Comparison of ENCODE assay signal across 2 cellular contexts in genomic region chrX:49102221-49102620, GRCh38.
TF ChIP-seq lines count a peak whose summit lies in the region.

No MANE protein-coding gene starts in this region.

TF ChIP-seq in A549, 52 proteins besides CTCF, POLR2A, EP300 and RAD21:
- no peak for TF ChIP-seq CHD4 (IDR thresholded peaks at IDR 0.05; ENCODE audit: borderline replicate concordance)
- TF ChIP-seq RARB (CRISPR knock-in tag; IDR thresholded peaks at IDR 0.05), result no peak
- TF ChIP-seq NPAS2 (CRISPR knock-in tag; IDR thresholded peaks at IDR 0.05; ENCODE audit: borderline replicate concordance), result no peak

TF ChIP-seq in HepG2, 621 proteins besides CTCF, POLR2A, EP300 and RAD21 (continues in another document):
- no peak for TF ChIP-seq HNF1A (IDR thresholded peaks at IDR 0.05; ENCODE audit: low read depth)
- TF ChIP-seq HNF1A (CRISPR knock-in tag; IDR thresholded peaks at IDR 0.05; ENCODE audit: borderline replicate concordance), result no peak
- TF ChIP-seq ZNF782 (CRISPR knock-in tag; IDR thresholded peaks at IDR 0.05; ENCODE audit: borderline replicate concordance), result no peak
- no peak for TF ChIP-seq ZNF260 (CRISPR knock-in tag; IDR thresholded peaks at IDR 0.05; ENCODE audit: borderline replicate concordance, low read depth)
- no peak for TF ChIP-seq ARNTL (CRISPR knock-in tag; IDR thresholded peaks at IDR 0.05)
- TF ChIP-seq AKNA (CRISPR knock-in tag; IDR thresholded peaks at IDR 0.05; ENCODE audit: borderline replicate concordance), result no peak
- TF ChIP-seq NR2F1 (CRISPR knock-in tag; IDR thresholded peaks at IDR 0.05), result peak; percentile 16 to 69; a peak in 2 of 4 replicates
- peak; percentile 41; the same call in 1 of the 2 replicates for TF ChIP-seq ZNF652 (CRISPR knock-in tag; IDR thresholded peaks at IDR 0.05; ENCODE audit: borderline replicate concordance, low read depth)
- peak; percentile 77 for TF ChIP-seq HNF4G (IDR thresholded peaks at IDR 0.05; ENCODE audit: borderline replicate concordance, low read depth, low read length)
- TF ChIP-seq HNF4G (CRISPR knock-in tag; IDR thresholded peaks at IDR 0.05; ENCODE audit: borderline replicate concordance, low read depth), result no peak; the same call in 1 of the 2 replicates
- no peak for TF ChIP-seq ZNF563 (CRISPR knock-in tag; IDR thresholded peaks at IDR 0.05)
- no peak for TF ChIP-seq PAWR (CRISPR knock-in tag; IDR thresholded peaks at IDR 0.05; ENCODE audit: borderline replicate concordance)
- TF ChIP-seq PAXIP1 (CRISPR knock-in tag; conservative IDR thresholded peaks at IDR 0.05), result peak; percentile 74
- peak; percentile 55 for TF ChIP-seq ZFX (CRISPR knock-in tag; IDR thresholded peaks at IDR 0.05; ENCODE audit: low read depth)
- TF ChIP-seq MED1 (CRISPR knock-in tag; IDR thresholded peaks at IDR 0.05), result 0 out of 2 replicates have a peak, but pooled peaks have one; percentile 24
- TF ChIP-seq KDM3A (CRISPR knock-in tag; IDR thresholded peaks at IDR 0.05; ENCODE audit: low read depth), result 0 out of 2 replicates have a peak, but pooled peaks have one; percentile 27
- TF ChIP-seq GATA4 (IDR thresholded peaks at IDR 0.05; ENCODE audit: borderline replicate concordance, low read depth), result no peak
- TF ChIP-seq HES4 (CRISPR knock-in tag; IDR thresholded peaks at IDR 0.05; ENCODE audit: borderline replicate concordance), result no peak
- no peak for TF ChIP-seq ZNF557 (CRISPR knock-in tag; IDR thresholded peaks at IDR 0.05)
- no peak for TF ChIP-seq ZNF770 (CRISPR knock-in tag; IDR thresholded peaks at IDR 0.05)
- TF ChIP-seq ZNF672 (CRISPR knock-in tag; IDR thresholded peaks at IDR 0.05), result no peak
- TF ChIP-seq ARID4A (CRISPR knock-in tag; IDR thresholded peaks at IDR 0.05; ENCODE audit: borderline replicate concordance), result peak; percentile 53; the same call in 1 of the 2 replicates
- no peak for TF ChIP-seq GPN1 (CRISPR knock-in tag; IDR thresholded peaks at IDR 0.05; ENCODE audit: borderline replicate concordance)
- no peak for TF ChIP-seq CHD4 (IDR thresholded peaks at IDR 0.05; ENCODE audit: borderline replicate concordance, low read length)
- TF ChIP-seq LCORL (IDR thresholded peaks at IDR 0.05), result no peak
- TF ChIP-seq LCORL (CRISPR knock-in tag; IDR thresholded peaks at IDR 0.05), result peak; percentile 53; the same call in 1 of the 2 replicates
- TF ChIP-seq ZNF205 (CRISPR knock-in tag; IDR thresholded peaks at IDR 0.05), result no peak
- TF ChIP-seq ZNF292 (CRISPR knock-in tag; IDR thresholded peaks at IDR 0.05; ENCODE audit: borderline replicate concordance, low read depth), result 0 out of 2 replicates have a peak, but pooled peaks have one; percentile 45
- no peak for TF ChIP-seq MXD3 (CRISPR knock-in tag; IDR thresholded peaks at IDR 0.05)
- TF ChIP-seq NR2C2 (CRISPR knock-in tag; IDR thresholded peaks at IDR 0.05; ENCODE audit: borderline replicate concordance), result peak; percentile 39; the same call in 1 of the 2 replicates
- 0 out of 2 replicates have a peak, but pooled peaks have one; percentile 25 for TF ChIP-seq ZNF574 (CRISPR knock-in tag; IDR thresholded peaks at IDR 0.05)
- peak; percentile 82 for TF ChIP-seq RXRB (CRISPR knock-in tag; IDR thresholded peaks at IDR 0.05; ENCODE audit: borderline replicate concordance)
- TF ChIP-seq FOSL2 (CRISPR knock-in tag; IDR thresholded peaks at IDR 0.05), result peak; percentile 70
- no peak for TF ChIP-seq HDAC6 (IDR thresholded peaks at IDR 0.05; ENCODE audit: low read depth, low read length)
- no peak for TF ChIP-seq NR3C1 (CRISPR knock-in tag; IDR thresholded peaks at IDR 0.05)
